In genomic region chr17:18254888-18255649, GRCh38 we compare ENCODE assay signal across 16 cellular contexts.
"Had no signal": no experiment of that assay in that cellular context is flagged by ENCODE, and none has a peak within 500 bp of the region (broad histone marks: within the 10 kb centered on the region; RNA-seq: fewer than 3 reads in every experiment).

No MANE protein-coding gene starts in this region.

- H3K4me3 Mint-ChIP-seq: activated naive CD8-positive, alpha-beta T cell treated with anti-CD3 and anti-CD28 coated beads, Interleukin-2, amount 10 ng/mL, durations not matched to agents 7 days and 5 days; activated T-cell treated with anti-CD3 and anti-CD28 coated beads, Interleukin-2, amount 50 U/mL, for 72 hours; stimulated activated naive CD8-positive, alpha-beta T cell treated with anti-CD3 and anti-CD28 coated beads, Interleukin-15, Interleukin-2, amounts not matched to agents 100 ng/mL and 50 ng/mL, for 24 hours; type B pancreatic cell had no signal

- H3K27ac Mint-ChIP-seq: activated T-cell treated with anti-CD3 and anti-CD28 coated beads, Interleukin-2, amount 50 U/mL, for 72 hours; stimulated activated naive CD8-positive, alpha-beta T cell treated with anti-CD3 and anti-CD28 coated beads, Interleukin-15, Interleukin-2, amounts not matched to agents 100 ng/mL and 50 ng/mL, for 24 hours had no signal

- ATAC-seq: activated T-cell treated with anti-CD3 and anti-CD28 coated beads, Interleukin-2, amount 50 U/mL, for 72 hours; gastroesophageal sphincter; heart right ventricle had no signal

- DNase-seq: activated CD4-positive, alpha-beta T cell treated with anti-CD3 and anti-CD28 coated beads for 4 hours; activated CD8-positive, alpha-beta memory T cell treated with anti-CD3 and anti-CD28 coated beads, Interleukin-2, amount 50 U/mL, for 48 hours; activated naive CD8-positive, alpha-beta T cell treated with anti-CD3 and anti-CD28 coated beads, Interleukin-2, amount 10 ng/mL, durations not matched to agents 7 days and 5 days; activated T-cell treated with anti-CD3 and anti-CD28 coated beads, Interleukin-2, amount 50 U/mL, for 72 hours; aorta; dermis blood vessel endothelial cell; heart right ventricle; nucleus accumbens; posterior cingulate gyrus; stimulated activated CD4-positive, alpha-beta T cell treated with anti-CD3 and anti-CD28 coated beads, Interleukin-4, amount 100 ng/mL, for 4 hours; stimulated activated CD8-positive, alpha-beta memory T cell treated with anti-CD3 and anti-CD28 coated beads, Interleukin-4, amount 100 ng/mL, for 48 hours; T-helper 2 cell had no signal

- H3K27me3 ChIP-seq: gastroesophageal sphincter, heart right ventricle, suprapubic skin had no signal

- H3K27me3 Mint-ChIP-seq: activated naive CD8-positive, alpha-beta T cell treated with anti-CD3 and anti-CD28 coated beads, Interleukin-2, amount 10 ng/mL, durations not matched to agents 7 days and 5 days; stimulated activated naive CD8-positive, alpha-beta T cell treated with anti-CD3 and anti-CD28 coated beads, Interleukin-15, Interleukin-2, amounts not matched to agents 100 ng/mL and 50 ng/mL, for 24 hours; type B pancreatic cell had no signal

- H3K27ac ChIP-seq: gastroesophageal sphincter, heart right ventricle, suprapubic skin had no signal

- H3K4me3 ChIP-seq: gastroesophageal sphincter, heart right ventricle, suprapubic skin had no signal

- H3K9me3 ChIP-seq: gastroesophageal sphincter, heart right ventricle, suprapubic skin had no signal

- H3K9me3 Mint-ChIP-seq: activated naive CD8-positive, alpha-beta T cell treated with anti-CD3 and anti-CD28 coated beads, Interleukin-2, amount 10 ng/mL, durations not matched to agents 7 days and 5 days; activated T-cell treated with anti-CD3 and anti-CD28 coated beads, Interleukin-2, amount 50 U/mL, for 72 hours; stimulated activated naive CD8-positive, alpha-beta T cell treated with anti-CD3 and anti-CD28 coated beads, Interleukin-15, Interleukin-2, amounts not matched to agents 100 ng/mL and 50 ng/mL, for 24 hours; type B pancreatic cell had no signal
